ENCODE assay signal across 8 cellular contexts in the genomic region with DNA sequence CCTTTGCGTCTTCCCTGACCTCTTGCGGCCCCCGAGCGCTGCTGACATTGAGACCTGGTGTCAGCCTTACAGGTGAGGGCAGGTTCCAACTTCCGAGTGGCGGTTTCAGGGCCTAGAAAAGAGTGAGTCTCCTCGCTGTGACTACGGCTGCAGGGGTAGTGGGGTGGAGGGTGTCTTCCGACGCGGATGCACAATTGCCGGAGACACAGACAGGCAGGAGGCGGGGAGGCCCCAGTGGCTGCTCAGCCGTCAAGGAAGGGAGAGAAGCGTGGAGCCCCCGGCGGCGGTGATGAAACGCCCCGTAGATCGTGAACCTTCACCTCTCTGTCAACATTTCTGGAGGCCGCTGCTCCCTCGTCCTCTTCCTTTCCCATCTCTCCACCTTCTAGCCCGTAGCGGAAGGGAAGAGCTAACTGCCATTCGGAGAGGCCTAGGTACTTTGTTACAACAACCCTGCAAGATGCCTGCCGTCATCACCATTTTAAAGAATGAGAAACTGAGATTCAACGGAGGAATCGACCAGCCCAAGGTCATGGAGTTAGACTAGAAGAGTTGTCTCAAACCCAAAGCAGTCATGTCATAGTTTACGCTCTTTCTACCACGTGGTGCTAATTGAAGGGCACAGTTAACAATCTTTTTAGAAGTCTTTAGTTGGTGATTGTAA. TPM values are rescaled to one million over a fixed set of nuclear protein-coding genes. Genes with fewer than 3 reads are reported as not detected.
A peak's percentile ranks its signal among the peaks of the same experiment; 100 is the strongest.
DNase-seq lines count a peak whose midpoint lies in the region; ATAC-seq and TF ChIP-seq lines count a peak whose summit lies in the region.

No MANE protein-coding gene starts in this region.

- H3K9me3 ChIP-seq in psoas muscle, result no peaks in the 10 kb centered on the region

- no peaks in the 10 kb centered on the region for H3K36me3 ChIP-seq in ACC112 (ENCODE audit: insufficient read depth, low read length)
- peaks cover 2 to 8% of the 10 kb centered on the region in 2 donors for H3K36me3 ChIP-seq in psoas muscle (ENCODE audit: insufficient read depth in 1 of 2, low read depth in 1 of 2)

- TF ChIP-seq CTCF in psoas muscle (IDR thresholded peaks at IDR 0.05), result no peak

- intact Hi-C loops in psoas muscle (cut with DNase I), result loop anchor here in 1 of 2 donors (10.0 kb wide), 1 partner anchor 49 kb away; the partner anchor contains the start of genes HMOX2 and NMRAL1

- H3K4me1 ChIP-seq in ACC112 (ENCODE audit: control insufficient read depth, insufficient read depth, low read length, unreplicated experiment) (peaks cover 12% of the 10 kb centered on the region), psoas muscle (peaks cover 18% of the 10 kb centered on the region)

- ATAC-seq in GM18505 (IDR thresholded peaks at IDR 0.05; ENCODE audit: unreplicated experiment), result peak; percentile 34
- ATAC-seq in HG02973 (IDR thresholded peaks at IDR 0.05; ENCODE audit: unreplicated experiment), result peak; percentile 28
- ATAC-seq in SK-N-SH treated with all-trans-retinoic acid at 6 μM for 48 hours, result peak; percentile 48
- peak; percentile 15 to 45 (median 41) for ATAC-seq in psoas muscle

- H3K4me3 ChIP-seq in ACC112 (ENCODE audit: low read depth, low read length), result peak overlapping the region; percentile 96
- peak overlapping the region; percentile 99 for H3K4me3 ChIP-seq in psoas muscle

- H3K27me3 ChIP-seq in ACC112 (ENCODE audit: insufficient read depth, low read length) (no peaks in the 10 kb centered on the region), psoas muscle (ENCODE audit: insufficient read depth in 3 of 3, low read length in 2 of 3) (no peaks in the 10 kb centered on the region)

- H3K27ac ChIP-seq in ACC112 (ENCODE audit: low read depth, low read length) (peak overlapping the region; percentile 93), psoas muscle (peak overlapping the region; percentile 99)

- no peak for TF ChIP-seq POLR2A in GM18505 (IDR thresholded peaks at IDR 0.05; ENCODE audit: borderline replicate concordance, extremely low read depth, insufficient read depth, insufficient read length)

- H3K79me2 ChIP-seq in ACC112 (ENCODE audit: control insufficient read depth, insufficient read depth, low read length, unreplicated experiment), result peaks cover 51% of the 10 kb centered on the region

- WGBS in psoas muscle, 3 donors, result 2 to 3% (median 3%) methylated on average over 31 of the region's 31 CpGs

- DNase-seq in fibroblast of peridontal ligament (ENCODE audit: extremely low read depth), result peak; percentile 5
- no peak for DNase-seq in psoas muscle
- DNase-seq in activated CD8-positive, alpha-beta memory T cell treated with anti-CD3 and anti-CD28 coated beads, Interleukin-2, amount 50 U/mL, for 4 hours, result no peak
- no peak for DNase-seq in hypothalamus (lab: John Stamatoyannopoulos, UW)

- H2AFZ ChIP-seq in ACC112 (ENCODE audit: low read length, unreplicated experiment), result peak overlapping the region; percentile 71

TF ChIP-seq in SK-N-SH treated with all-trans-retinoic acid at 6 μM for 48 hours, 23 proteins besides CTCF, POLR2A, EP300 and RAD21:
- TF ChIP-seq ISL1 (CRISPR knock-in tag; IDR thresholded peaks at IDR 0.05) (no peak), CSRNP3 (CRISPR knock-in tag; IDR thresholded peaks at IDR 0.05) (no peak), OSR1 (CRISPR knock-in tag; IDR thresholded peaks at IDR 0.05) (no peak), ARNTL (CRISPR knock-in tag; IDR thresholded peaks at IDR 0.05; ENCODE audit: borderline replicate concordance, low read depth) (no peak), ZFP30 (CRISPR knock-in tag; IDR thresholded peaks at IDR 0.05) (no peak), ZNF565 (CRISPR knock-in tag; conservative IDR thresholded peaks at IDR 0.05; ENCODE audit: low read depth) (no peak), BACH2 (CRISPR knock-in tag; IDR thresholded peaks at IDR 0.05; ENCODE audit: borderline replicate concordance) (no peak), ZNF8 (CRISPR knock-in tag; IDR thresholded peaks at IDR 0.05) (no peak), TOX (CRISPR knock-in tag; IDR thresholded peaks at IDR 0.05; ENCODE audit: borderline replicate concordance) (no peak), RARB (CRISPR knock-in tag; IDR thresholded peaks at IDR 0.05) (no peak)
- TF ChIP-seq, protein P1, sequence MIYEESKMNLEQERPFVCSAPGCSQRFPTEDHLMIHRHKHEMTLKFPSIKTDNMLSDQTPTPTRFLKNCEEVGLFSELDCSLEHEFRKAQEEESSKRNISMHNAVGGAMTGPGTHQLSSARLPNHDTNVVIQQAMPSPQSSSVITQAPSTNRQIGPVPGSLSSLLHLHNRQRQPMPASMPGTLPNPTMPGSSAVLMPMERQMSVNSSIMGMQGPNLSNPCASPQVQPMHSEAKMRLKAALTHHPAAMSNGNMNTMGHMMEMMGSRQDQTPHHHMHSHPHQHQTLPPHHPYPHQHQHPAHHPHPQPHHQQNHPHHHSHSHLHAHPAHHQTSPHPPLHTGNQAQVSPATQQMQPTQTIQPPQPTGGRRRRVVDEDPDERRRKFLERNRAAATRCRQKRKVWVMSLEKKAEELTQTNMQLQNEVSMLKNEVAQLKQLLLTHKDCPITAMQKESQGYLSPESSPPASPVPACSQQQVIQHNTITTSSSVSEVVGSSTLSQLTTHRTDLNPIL (CRISPR knock-in tag; IDR thresholded peaks at IDR 0.05; ENCODE audit: low read depth), result no peak
- TF ChIP-seq, protein P2, sequence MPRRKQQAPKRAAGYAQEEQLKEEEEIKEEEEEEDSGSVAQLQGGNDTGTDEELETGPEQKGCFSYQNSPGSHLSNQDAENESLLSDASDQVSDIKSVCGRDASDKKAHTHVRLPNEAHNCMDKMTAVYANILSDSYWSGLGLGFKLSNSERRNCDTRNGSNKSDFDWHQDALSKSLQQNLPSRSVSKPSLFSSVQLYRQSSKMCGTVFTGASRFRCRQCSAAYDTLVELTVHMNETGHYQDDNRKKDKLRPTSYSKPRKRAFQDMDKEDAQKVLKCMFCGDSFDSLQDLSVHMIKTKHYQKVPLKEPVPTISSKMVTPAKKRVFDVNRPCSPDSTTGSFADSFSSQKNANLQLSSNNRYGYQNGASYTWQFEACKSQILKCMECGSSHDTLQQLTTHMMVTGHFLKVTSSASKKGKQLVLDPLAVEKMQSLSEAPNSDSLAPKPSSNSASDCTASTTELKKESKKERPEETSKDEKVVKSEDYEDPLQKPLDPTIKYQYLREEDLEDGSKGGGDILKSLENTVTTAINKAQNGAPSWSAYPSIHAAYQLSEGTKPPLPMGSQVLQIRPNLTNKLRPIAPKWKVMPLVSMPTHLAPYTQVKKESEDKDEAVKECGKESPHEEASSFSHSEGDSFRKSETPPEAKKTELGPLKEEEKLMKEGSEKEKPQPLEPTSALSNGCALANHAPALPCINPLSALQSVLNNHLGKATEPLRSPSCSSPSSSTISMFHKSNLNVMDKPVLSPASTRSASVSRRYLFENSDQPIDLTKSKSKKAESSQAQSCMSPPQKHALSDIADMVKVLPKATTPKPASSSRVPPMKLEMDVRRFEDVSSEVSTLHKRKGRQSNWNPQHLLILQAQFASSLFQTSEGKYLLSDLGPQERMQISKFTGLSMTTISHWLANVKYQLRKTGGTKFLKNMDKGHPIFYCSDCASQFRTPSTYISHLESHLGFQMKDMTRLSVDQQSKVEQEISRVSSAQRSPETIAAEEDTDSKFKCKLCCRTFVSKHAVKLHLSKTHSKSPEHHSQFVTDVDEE (CRISPR knock-in tag; IDR thresholded peaks at IDR 0.05), result no peak

RNA-seq across cellular contexts. Expression of gene DNAJA3, which starts 0.5 kb away (rescaled TPM):
- 100 to 1,000 TPM in 1 of 4 donors, 10 to 100 TPM in 3; 77.4 to 110 (median 80.5) TPM for total RNA-seq in psoas muscle
- polyA plus RNA-seq in psoas muscle, result 100 to 1,000 TPM in 1 of 3 donors, 10 to 100 TPM in 2; 68.0 to 104 (median 95.9) TPM

RNA-seq across cellular contexts. Expression of gene CORO7, which starts 9.8 kb away (rescaled TPM):
- total RNA-seq in psoas muscle, result 1 to 10 TPM; 5.2 to 7.9 (median 7.2) TPM
- 1 to 10 TPM; 3.4 to 5.8 (median 3.9) TPM for polyA plus RNA-seq in psoas muscle

RNA-seq across cellular contexts. Expression of gene NMRAL1, which starts 48.3 kb away (rescaled TPM):
- total RNA-seq in psoas muscle, result 1 to 10 TPM; 2.5 to 5.5 (median 3.9) TPM
- 1 to 10 TPM; 4.0 to 5.1 (median 4.2) TPM for polyA plus RNA-seq in psoas muscle

RNA-seq across cellular contexts. Expression of gene HMOX2, which starts 50.0 kb away (rescaled TPM):
- total RNA-seq in psoas muscle, result 10 to 100 TPM; 20.8 to 26.6 (median 22.6) TPM
- polyA plus RNA-seq in psoas muscle, result 10 to 100 TPM; 22.2 to 49.0 (median 23.8) TPM

RNA-seq across cellular contexts. Expression of gene VASN, which starts 54.5 kb away (rescaled TPM):
- total RNA-seq in psoas muscle, result 1 to 10 TPM; 3.0 to 3.6 (median 3.4) TPM
- polyA plus RNA-seq in psoas muscle, result 1 to 10 TPM; 2.0 to 3.8 (median 3.3) TPM
